Comparison of ENCODE assay signal across 1 cellular context in the genomic region with DNA sequence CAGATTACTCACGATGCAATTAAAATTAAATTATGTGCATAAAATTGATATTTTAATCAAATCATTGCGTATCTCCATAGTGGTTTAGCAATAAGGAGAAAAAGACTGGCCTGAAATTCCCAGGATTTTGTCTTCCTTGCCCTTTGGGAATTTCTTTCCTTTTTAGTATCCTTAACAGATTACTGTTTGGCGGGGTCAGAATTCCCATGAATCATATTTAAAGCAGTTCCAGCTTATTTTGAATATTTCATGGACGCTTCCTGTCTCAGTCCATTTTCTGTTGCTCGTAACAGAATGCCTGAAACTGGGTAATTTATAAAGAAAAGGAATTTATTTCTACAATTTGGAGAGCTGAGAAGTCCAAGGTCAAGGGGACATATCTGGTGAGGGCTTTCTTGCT.
TF ChIP-seq lines count a peak whose summit lies in the region.

No MANE protein-coding gene starts in this region.

TF ChIP-seq in IMR-90, 13 proteins besides CTCF, POLR2A, EP300 and RAD21:
- TF ChIP-seq, protein P1, sequence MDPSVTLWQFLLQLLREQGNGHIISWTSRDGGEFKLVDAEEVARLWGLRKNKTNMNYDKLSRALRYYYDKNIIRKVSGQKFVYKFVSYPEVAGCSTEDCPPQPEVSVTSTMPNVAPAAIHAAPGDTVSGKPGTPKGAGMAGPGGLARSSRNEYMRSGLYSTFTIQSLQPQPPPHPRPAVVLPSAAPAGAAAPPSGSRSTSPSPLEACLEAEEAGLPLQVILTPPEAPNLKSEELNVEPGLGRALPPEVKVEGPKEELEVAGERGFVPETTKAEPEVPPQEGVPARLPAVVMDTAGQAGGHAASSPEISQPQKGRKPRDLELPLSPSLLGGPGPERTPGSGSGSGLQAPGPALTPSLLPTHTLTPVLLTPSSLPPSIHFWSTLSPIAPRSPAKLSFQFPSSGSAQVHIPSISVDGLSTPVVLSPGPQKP (IDR thresholded peaks at IDR 0.05; ENCODE audit: borderline replicate concordance, low read depth, low read length), result no peak
- no peak for TF ChIP-seq FOS (IDR thresholded peaks at IDR 0.05; ENCODE audit: low read depth, low read length)
- no peak for TF ChIP-seq BHLHE40 (IDR thresholded peaks at IDR 0.05; ENCODE audit: low read depth, low read length)
- no peak for TF ChIP-seq CEBPB (IDR thresholded peaks at IDR 0.05; ENCODE audit: low read depth, low read length)
- TF ChIP-seq RCOR1 (IDR thresholded peaks at IDR 0.05; ENCODE audit: insufficient replicate concordance, low read length), result no peak
- TF ChIP-seq CHD1 (IDR thresholded peaks at IDR 0.05; ENCODE audit: low read depth, low read length), result no peak
- no peak for TF ChIP-seq MAFK (IDR thresholded peaks at IDR 0.05; ENCODE audit: low read depth, low read length)
- no peak for TF ChIP-seq RFX5 (IDR thresholded peaks at IDR 0.05; ENCODE audit: low read depth, low read length)
- TF ChIP-seq NFE2L2 (IDR thresholded peaks at IDR 0.05; ENCODE audit: low read depth, low read length), result no peak
- no peak for TF ChIP-seq SMC3 (IDR thresholded peaks at IDR 0.05; ENCODE audit: low read depth, low read length)
- TF ChIP-seq MXI1 (IDR thresholded peaks at IDR 0.05; ENCODE audit: borderline replicate concordance, low read depth, low read length), result no peak
TF ChIP-seq in IMR-90: peak in this region for 0.
